In genomic region chr11:21615871-21616270, GRCh38 we compare ENCODE assay signal across 18 cellular contexts.
DNase-seq lines count a peak whose midpoint lies in the region; ATAC-seq and TF ChIP-seq lines count a peak whose summit lies in the region.
"Had no signal": no experiment of that assay in that cellular context is flagged by ENCODE, and none has a peak within 500 bp of the region (broad histone marks: within the 10 kb centered on the region; RNA-seq: fewer than 3 reads in every experiment).

No MANE protein-coding gene starts in this region.

- peak; percentile 9 for DNase-seq in NCI-H1092 treated with DMSO at 0.1 percent for 48 hours (lab: John Stamatoyannopoulos, UW)
- DNase-seq in NCI-H1092 (lab: John Stamatoyannopoulos, UW), result no peak
- peak; percentile 37 for DNase-seq in NCI-H187 treated with DMSO at 0.1 percent for 48 hours (lab: John Stamatoyannopoulos, UW)
- DNase-seq in NCI-H345 (lab: John Stamatoyannopoulos, UW), result peak; percentile 34
- DNase-seq in nucleus accumbens (lab: John Stamatoyannopoulos, UW), result no peak
- DNase-seq in DMS 273 (lab: John Stamatoyannopoulos, UW; ENCODE audit: unreplicated experiment), result no peak
- DNase-seq: 8988T; ACHN; C1 segment of cervical spinal cord; Calu3; CD4-positive, alpha-beta T cell; DND-41; GDM1; GOT3; H9 had no signal

- H3K4me3 ChIP-seq in gastroesophageal sphincter, result no peak overlapping the region

- H3K9me3 ChIP-seq in gastroesophageal sphincter, result no peaks in the 10 kb centered on the region

- H3K27me3 ChIP-seq in gastroesophageal sphincter, result no peaks in the 10 kb centered on the region

- no peaks in the 10 kb centered on the region for H3K36me3 ChIP-seq in gastroesophageal sphincter

- no peaks in the 10 kb centered on the region for H3K4me1 ChIP-seq in gastroesophageal sphincter

- ATAC-seq in gastroesophageal sphincter (peak; percentile 81), HG03565 (IDR thresholded peaks at IDR 0.05; ENCODE audit: unreplicated experiment) (no peak)

- WGBS in gastroesophageal sphincter (ENCODE audit: low coverage in 1 of 2), 2 donors, result 25 to 43% methylated on average over 3 of the region's 3 CpGs

- peak overlapping the region in 2 of 4 donors; percentile 3 to 14 for H3K27ac ChIP-seq in gastroesophageal sphincter
- H3K27ac ChIP-seq: HL-60 had no signal

- no peak for TF ChIP-seq EP300 in gastroesophageal sphincter (IDR thresholded peaks at IDR 0.05)

- TF ChIP-seq POLR2A in gastroesophageal sphincter (IDR thresholded peaks at IDR 0.05), result no peak

- no peak for TF ChIP-seq CTCF in gastroesophageal sphincter (IDR thresholded peaks at IDR 0.05)

Comparison
In these comparisons a context has a peak if more than half of its experiments do, and no peak if none do; other contexts are left out.
1. DNase-seq: peak in NCI-H1092 treated with DMSO at 0.1 percent for 48 hours (single experiment), NCI-H187 treated with DMSO at 0.1 percent for 48 hours (single experiment) and NCI-H345 (single experiment); none in NCI-H1092 (single experiment), nucleus accumbens (0 of 56) and DMS 273 (single experiment).